In genomic region chr4:98659741-98660507, GRCh38 we compare ENCODE assay signal across 10 cellular contexts. TPM values are rescaled to one million over a fixed set of nuclear protein-coding genes. Genes with fewer than 3 reads are reported as not detected.
DNase-seq lines count a peak whose midpoint lies in the region; ATAC-seq and TF ChIP-seq lines count a peak whose summit lies in the region.
"Had no signal": no experiment of that assay in that cellular context is flagged by ENCODE, and none has a peak within 500 bp of the region (broad histone marks: within the 10 kb centered on the region; RNA-seq: fewer than 3 reads in every experiment).

No MANE protein-coding gene starts in this region.

- no peaks in the 10 kb centered on the region for H3K27me3 Mint-ChIP-seq in memory B cell

- TF ChIP-seq CTCF in mammary epithelial cell (conservative IDR thresholded peaks at IDR 0.05 in 1 of 2, IDR thresholded peaks at IDR 0.05 in 1 of 2; ENCODE audit: extremely low read depth in 1 of 2, insufficient read depth in 1 of 2, low read depth in 1 of 2, low read length in 2 of 2): no peak
- TF ChIP-seq CTCF in body of pancreas (IDR thresholded peaks at IDR 0.05): no peak

- H3K9me3 ChIP-seq in HUES48 (ENCODE audit: control insufficient read depth, insufficient read depth, low read length) (peaks cover 6% of the 10 kb centered on the region), mammary epithelial cell (replicated peaks; ENCODE audit: insufficient read depth, low read length) (no peaks in the 10 kb centered on the region), body of pancreas (no peaks in the 10 kb centered on the region)

- H3K4me1 ChIP-seq in HUES48 (ENCODE audit: control insufficient read depth, insufficient read depth, low read length) (peaks cover 51% of the 10 kb centered on the region), mammary epithelial cell (ENCODE audit: insufficient read depth, low read length) (peaks cover 46% of the 10 kb centered on the region), body of pancreas (peaks cover 17% of the 10 kb centered on the region)

- peak overlapping the region; percentile 86 for H3K4me2 ChIP-seq in mammary epithelial cell (ENCODE audit: insufficient read depth, low read depth, low read length)

- H3K36me3 ChIP-seq in HUES48 (ENCODE audit: control insufficient read depth, insufficient read depth, low read length) (no peaks in the 10 kb centered on the region), mammary epithelial cell (ENCODE audit: insufficient read depth, low read length) (no peaks in the 10 kb centered on the region), body of pancreas (replicated peaks in 1 of 2; ENCODE audit: insufficient read depth in 1 of 2, low read depth in 2 of 2) (no peaks in the 10 kb centered on the region)

- in situ Hi-C loops in mammary epithelial cell (cut with MboI; ENCODE audit: low sequenced_read_pairs in 2 of 2): loop anchor here (10.0 to 25.0 kb wide), 2 partner anchors 185 to 498 kb away; no protein-coding TSS in a partner anchor

- no peaks in the 10 kb centered on the region for H3K36me3 Mint-ChIP-seq in memory B cell

- H2AFZ ChIP-seq in mammary epithelial cell (ENCODE audit: low read depth, low read length): no peak overlapping the region

- TF ChIP-seq POLR2A in body of pancreas (IDR thresholded peaks at IDR 0.05): no peak

- intact Hi-C loops in mammary epithelial cell (cut with micrococcal nuclease) (loop anchor here (1.0 to 10.0 kb wide), 5 partner anchors 73 to 398 kb away; partner anchors contain the start of genes EIF4E, METAP1 and RAP1GDS1), body of pancreas (cut with DNase I) (no loop called here)

- peak overlapping the region; percentile 91 for H3K27ac Mint-ChIP-seq in memory B cell

- ATAC-seq in memory B cell (ENCODE audit: low read depth) (no peak), HG03159 (IDR thresholded peaks at IDR 0.05; ENCODE audit: unreplicated experiment) (no peak), HG02938 (IDR thresholded peaks at IDR 0.05; ENCODE audit: unreplicated experiment) (no peak), body of pancreas (no peak)

- H3K27ac ChIP-seq in HUES48 (ENCODE audit: low read depth, low read length) (no peak overlapping the region), mammary epithelial cell (ENCODE audit: insufficient read depth, low read depth, low read length) (no peak overlapping the region), body of pancreas (peak overlapping the region in 1 of 4 donors; percentile 46)

- peak overlapping the region; percentile 88 for H3K4me3 ChIP-seq in HUES48 (ENCODE audit: low read depth, low read length)
- no peak overlapping the region for H3K4me3 ChIP-seq in mammary epithelial cell (replicated peaks in 1 of 3; ENCODE audit: insufficient read depth in 1 of 3, low read depth in 2 of 3, low read length in 3 of 3)
- H3K4me3 ChIP-seq in body of pancreas: no peak overlapping the region

- no peaks in the 10 kb centered on the region for H3K9me3 Mint-ChIP-seq in memory B cell

- DNase-seq in AG08396 (ENCODE audit: low spot score): peak; percentile 30
- peak; percentile 48 for DNase-seq in mammary epithelial cell
- DNase-seq in memory B cell (ENCODE audit: low spot score in 2 of 2): no peak
- DNase-seq in occipital lobe (lab: John Stamatoyannopoulos, UW): no peak
- no peak for DNase-seq in body of pancreas
- DNase-seq: activated gamma-delta T cell treated with Interleukin-2 at 50 U/mL for 16 hours; stimulated activated CD4-positive, alpha-beta T cell treated with anti-CD3 and anti-CD28 coated beads, Interleukin-1b, Interleukin-23, amount 100 ng/mL, for 48 hours had no signal

- 64% methylated on average over 8 of the region's 8 CpGs for WGBS in mammary epithelial cell (ENCODE audit: low coverage, missing lambda C conversion rate)
- WGBS in body of pancreas, 2 donors: 75 to 76% methylated on average over 8 of the region's 8 CpGs

- H3K27me3 ChIP-seq in HUES48 (ENCODE audit: control insufficient read depth, insufficient read depth, low read length): peaks cover 46% of the 10 kb centered on the region
- no peaks in the 10 kb centered on the region for H3K27me3 ChIP-seq in mammary epithelial cell (ENCODE audit: insufficient read depth, low read length)
- H3K27me3 ChIP-seq in body of pancreas: no peaks in the 10 kb centered on the region

- no peaks in the 10 kb centered on the region for H4K20me1 ChIP-seq in mammary epithelial cell (ENCODE audit: insufficient read depth, low read length)

- dilution Hi-C loops in mammary epithelial cell (cut with HindIII; ENCODE audit: low sequenced_read_pairs): no loop called here

- H3K9ac ChIP-seq in HUES48 (ENCODE audit: low read depth, low read length) (no peak overlapping the region), mammary epithelial cell (ENCODE audit: insufficient read depth, low read length) (no peak overlapping the region)

- peaks cover 38% of the 10 kb centered on the region for H3K79me2 ChIP-seq in mammary epithelial cell (ENCODE audit: insufficient read depth, low read length)

- no TSS peak for BruUV-seq in mammary epithelial cell (replicated peaks; lab: Mats Ljungman, UMichigan)

- CTCF ChIA-PET in mammary epithelial cell (lab: Charles Lee; ENCODE audit: low non-redundant PET): interaction anchor here (0.6 kb wide), 1 partner anchor 335 kb away, joined by 4 read pairs; the partner anchor contains the start of gene METAP1

- peaks cover 46% of the 10 kb centered on the region for H3K4me1 Mint-ChIP-seq in memory B cell

- peak overlapping the region; percentile 87 for H3K4me3 Mint-ChIP-seq in memory B cell

RNA-seq across cellular contexts. Expression of gene TSPAN5, which starts 1.5 kb away (rescaled TPM):
- total RNA-seq in mammary epithelial cell: 10 to 100 TPM; 19.0 to 38.4 TPM
- polyA plus RNA-seq in mammary epithelial cell: 36.2 TPM
- polyA minus RNA-seq in mammary epithelial cell: 37.1 TPM
- 90.5 TPM for total RNA-seq in occipital lobe
- 1 to 10 TPM; 1.8 to 2.0 TPM for total RNA-seq in body of pancreas

Comparison
In these comparisons a context has a peak if more than half of its experiments do, and no peak if none do; other contexts are left out.
1. DNase-seq: peak in AG08396 (single experiment) and mammary epithelial cell (single experiment); none in memory B cell (0 of 2), occipital lobe (single experiment) and body of pancreas (0 of 4).
2. RNA of gene TSPAN5, which starts 1.5 kb away (total RNA-seq): 90.5 TPM in occipital lobe (single experiment) and 19.0 to 38.4 TPM in mammary epithelial cell; 1.8 to 2.0 TPM in body of pancreas; every median in the first group is over 4 times any median in the second.